In the genomic region with DNA sequence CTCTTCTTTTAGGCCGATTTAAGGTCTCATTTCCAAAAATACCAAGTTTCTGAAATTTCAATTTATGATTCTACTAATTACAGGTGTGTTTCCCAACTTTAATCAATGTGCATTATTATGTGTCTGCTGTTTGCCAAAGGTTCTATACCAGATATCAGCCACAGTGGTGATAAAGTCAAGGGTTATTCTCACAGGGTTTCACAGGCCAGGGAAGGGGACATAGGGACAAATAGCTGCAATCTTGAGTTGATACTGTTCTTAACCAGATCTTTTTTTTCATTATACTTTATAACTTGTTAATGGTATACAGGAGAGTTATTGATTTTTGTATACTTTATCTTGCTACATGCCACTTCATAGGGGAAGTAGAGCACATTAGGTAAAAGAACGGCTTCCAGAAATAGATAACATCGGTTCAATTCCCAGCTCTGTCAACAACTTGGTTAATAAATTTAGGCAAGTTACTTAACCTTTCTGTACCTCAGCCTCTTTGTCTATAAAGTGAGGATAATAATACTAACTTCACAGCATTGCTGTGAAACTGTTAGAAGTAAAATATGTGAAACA, we compare ENCODE assay signal across 33 cellular contexts.
"Had no signal": no experiment of that assay in that cellular context is flagged by ENCODE, and none has a peak within 500 bp of the region (broad histone marks: within the 10 kb centered on the region; RNA-seq: fewer than 3 reads in every experiment).

No MANE protein-coding gene starts in this region.

- H3K9me3 ChIP-seq: adrenal gland had no signal

- H3K36me3 ChIP-seq: adrenal gland, cardiac muscle cell had no signal

- ATAC-seq: activated CD8-positive, alpha-beta T cell treated with anti-CD3 and anti-CD28 coated beads for 36 hours; activated naive CD4-positive, alpha-beta T cell treated with anti-CD3 and anti-CD28 coated beads, Interleukin-2, amount 50 U/mL, for 72 hours; activated T-cell treated with anti-CD3 and anti-CD28 coated beads, Interleukin-2, amount 50 U/mL, for 4 hours; activated T-cell treated with anti-CD3 and anti-CD28 coated beads, Interleukin-2, amount 50 U/mL, for 72 hours; activated T-helper 17 cell treated with anti-CD3 and anti-CD28 coated beads, Interleukin-2, amount 50 U/mL, for 72 hours had no signal

- H3K4me3 ChIP-seq: adrenal gland, cardiac muscle cell had no signal

- DNase-seq: activated B cell treated with CpG ODN at 0.5 μM for 24 hours; activated CD4-positive, alpha-beta memory T cell treated with anti-CD3 and anti-CD28 coated beads for 36 hours; activated CD4-positive, alpha-beta T cell treated with anti-CD3 and anti-CD28 coated beads for 4 hours; activated CD4-positive, alpha-beta T cell treated with anti-CD3 and anti-CD28 coated beads, Interleukin-2, amount 10 ng/mL, durations not matched to agents 24 days and 14 days; activated CD4-positive, alpha-beta T cell treated with anti-CD3 and anti-CD28 coated beads, Interleukin-2, amount 50 U/mL, for 1 hour; activated CD4-positive, alpha-beta T cell treated with anti-CD3 and anti-CD28 coated beads, Interleukin-2, amount 50 U/mL, for 4 hours; activated CD4-positive, CD25-positive, alpha-beta regulatory T cell treated with anti-CD3 and anti-CD28 coated beads, Interleukin-2, amount 50 U/mL, for 72 hours; activated CD8-positive, alpha-beta memory T cell treated with anti-CD3 and anti-CD28 coated beads, Interleukin-2, amount 50 U/mL, for 4 hours; activated CD8-positive, alpha-beta T cell treated with anti-CD3 and anti-CD28 coated beads for 36 hours; activated effector memory CD4-positive, alpha-beta T cell treated with anti-CD3 and anti-CD28 coated beads, Interleukin-2, amount 50 U/mL, for 16 hours; activated gamma-delta T cell treated with Interleukin-2 at 50 U/mL for 16 hours; activated naive CD4-positive, alpha-beta T cell; activated naive CD4-positive, alpha-beta T cell treated with anti-CD3 and anti-CD28 coated beads for 36 hours; activated naive CD4-positive, alpha-beta T cell treated with anti-CD3 and anti-CD28 coated beads, Interleukin-2, amount 50 U/mL, for 16 hours; activated naive CD8-positive, alpha-beta T cell treated with anti-CD3 and anti-CD28 coated beads for 36 hours; activated T-cell treated with anti-CD3 and anti-CD28 coated beads for 4 hours; activated T-cell treated with anti-CD3 and anti-CD28 coated beads, Interleukin-2, amount 50 U/mL, for 1 hour; activated T-cell treated with anti-CD3 and anti-CD28 coated beads, Interleukin-2, amount 50 U/mL, for 4 hours; activated T-cell treated with anti-CD3 and anti-CD28 coated beads, Interleukin-2, amount 50 U/mL, for 72 hours; adrenal gland; amniotic stem cell; aorta; caudate nucleus; cerebellar nuclear complex; T-helper 1 cell; T-helper 2 cell; T-helper 9 cell had no signal

- H3K27ac ChIP-seq: adrenal gland, cardiac muscle cell, VCaP had no signal

- FAIRE-seq: astrocyte, bronchial epithelial cell had no signal

- H3K4me1 ChIP-seq: adrenal gland had no signal

- H3K27me3 ChIP-seq: adrenal gland, cardiac muscle cell had no signal
